ENCODE assay signal across 2 cellular contexts in genomic region chr11:70825893-70826540, GRCh38.
TF ChIP-seq lines count a peak whose summit lies in the region.

No MANE protein-coding gene starts in this region.

TF ChIP-seq in H1, 55 proteins besides CTCF, POLR2A, EP300 and RAD21 (continued from another document):
- no peak for TF ChIP-seq CBX5 (IDR thresholded peaks at IDR 0.05; ENCODE audit: low read depth, low read length)
- TF ChIP-seq KDM1A (IDR thresholded peaks at IDR 0.05; ENCODE audit: borderline replicate concordance, low read length): no peak
- TF ChIP-seq GABPA (IDR thresholded peaks at IDR 0.05; ENCODE audit: borderline replicate concordance, insufficient read depth, low read length): no peak
- no peak for TF ChIP-seq SAP30 (IDR thresholded peaks at IDR 0.05; ENCODE audit: insufficient read depth, insufficient replicate concordance, low read length)
- no peak for TF ChIP-seq GTF2F1 (IDR thresholded peaks at IDR 0.05; ENCODE audit: borderline replicate concordance, low read depth, low read length)
- no peak for TF ChIP-seq BACH1 (IDR thresholded peaks at IDR 0.05; ENCODE audit: low read length)
- TF ChIP-seq EZH2 (IDR thresholded peaks at IDR 0.05; ENCODE audit: low read depth, low read length, severe bottlenecking): no peak
- no peak for TF ChIP-seq HDAC2 (IDR thresholded peaks at IDR 0.05; ENCODE audit: borderline replicate concordance in 1 of 2, low read depth in 2 of 2, low read length in 2 of 2)
- TF ChIP-seq ATF3 (IDR thresholded peaks at IDR 0.05; ENCODE audit: insufficient read depth, low read depth, low read length): no peak
- no peak for TF ChIP-seq TBP (IDR thresholded peaks at IDR 0.05; ENCODE audit: low read depth, low read length)
TF ChIP-seq in H1: peak in this region for 0.

TF ChIP-seq in HEK293T, 16 proteins besides CTCF, POLR2A, EP300 and RAD21 (continued from another document):
- TF ChIP-seq TARDBP (IDR thresholded peaks at IDR 0.05) (no peak), FOXM1 (IDR thresholded peaks at IDR 0.05; ENCODE audit: borderline replicate concordance) (no peak), SP1 (IDR thresholded peaks at IDR 0.05) (no peak), NFRKB (IDR thresholded peaks at IDR 0.05) (no peak), PKNOX1 (IDR thresholded peaks at IDR 0.05) (no peak)
TF ChIP-seq in HEK293T: peak in this region for 0.
